14 cellular contexts compared by ENCODE assay signal in the genomic region with DNA sequence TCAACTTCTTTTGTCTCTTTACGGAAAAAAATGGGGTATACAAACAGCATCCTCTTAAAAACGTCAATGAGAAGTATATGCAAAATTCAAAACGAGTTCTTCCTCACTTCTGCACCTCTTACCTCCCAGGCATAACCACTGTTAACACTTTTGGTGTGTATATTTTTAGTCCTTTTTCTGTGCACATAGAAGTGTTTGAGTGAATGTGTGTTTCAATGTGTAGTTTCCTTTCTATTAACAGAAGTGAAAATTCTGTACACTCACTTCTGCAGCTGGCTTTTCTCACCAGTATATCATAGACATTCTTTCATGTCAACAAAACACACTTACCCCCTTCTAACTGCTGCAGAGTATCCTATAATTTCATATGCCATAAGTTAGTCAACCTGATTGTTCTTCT. TPM values are rescaled to one million over a fixed set of nuclear protein-coding genes. Genes with fewer than 3 reads are reported as not detected.
DNase-seq lines count a peak whose midpoint lies in the region; ATAC-seq and TF ChIP-seq lines count a peak whose summit lies in the region.
"Had no signal": no experiment of that assay in that cellular context is flagged by ENCODE, and none has a peak within 500 bp of the region (broad histone marks: within the 10 kb centered on the region; RNA-seq: fewer than 3 reads in every experiment).

No MANE protein-coding gene starts in this region.

- no peak overlapping the region for H3K4me3 Mint-ChIP-seq in Calu3 (ENCODE audit: low read depth, unreplicated experiment)

- no peak overlapping the region for H3K4me3 ChIP-seq in SU-DHL-6 (ENCODE audit: insufficient read depth, low read length, poor library complexity, severe bottlenecking)
- H3K4me3 ChIP-seq in PC-3 (ENCODE audit: low read length) = no peak overlapping the region
- H3K4me3 ChIP-seq: lower lobe of right lung had no signal

- H4K20me1 ChIP-seq in SU-DHL-6 (ENCODE audit: low read depth, low read length) (no peaks in the 10 kb centered on the region), PC-3 (ENCODE audit: low read length) (no peaks in the 10 kb centered on the region)

- peaks cover 30% of the 10 kb centered on the region for H3K79me2 ChIP-seq in SU-DHL-6 (ENCODE audit: insufficient read depth, low read length)
- peaks cover 24% of the 10 kb centered on the region for H3K79me2 ChIP-seq in PC-3 (ENCODE audit: low read length)

- no peaks in the 10 kb centered on the region for H3K9me3 ChIP-seq in SU-DHL-6 (ENCODE audit: insufficient read depth, low read length)
- H3K9me3 ChIP-seq in PC-3 (ENCODE audit: low read length) = no peaks in the 10 kb centered on the region
- H3K9me3 ChIP-seq: lower lobe of right lung had no signal

- H3K4me2 ChIP-seq in SU-DHL-6 (ENCODE audit: low read depth, low read length, poor library complexity, severe bottlenecking) = peak overlapping the region; percentile 21
- H3K4me2 ChIP-seq in PC-3 (ENCODE audit: low read length) = no peak overlapping the region

- TF ChIP-seq CTCF in SU-DHL-6 (IDR thresholded peaks at IDR 0.05; ENCODE audit: insufficient read depth, low read length, poor library complexity, severe bottlenecking) = no peak
- no peak for TF ChIP-seq CTCF in PC-3 (conservative IDR thresholded peaks at IDR 0.05; ENCODE audit: low read depth, low read length)
- TF ChIP-seq CTCF in Calu3 (IDR thresholded peaks at IDR 0.05; ENCODE audit: unreplicated experiment) = no peak

- peak overlapping the region; percentile 60 for H3K27ac ChIP-seq in SU-DHL-6 (ENCODE audit: low read depth, low read length)
- H3K27ac ChIP-seq in PC-3 (ENCODE audit: low read length) = no peak overlapping the region
- H3K27ac ChIP-seq: lower lobe of right lung had no signal

- H3K9me2 ChIP-seq in SU-DHL-6 (replicated peaks; ENCODE audit: insufficient read depth, low read length) (no peaks in the 10 kb centered on the region), PC-3 (replicated peaks; ENCODE audit: low read length) (no peaks in the 10 kb centered on the region)

- ATAC-seq in GM18858 (IDR thresholded peaks at IDR 0.05; ENCODE audit: unreplicated experiment) (peak; percentile 76), GM21447 (IDR thresholded peaks at IDR 0.05; ENCODE audit: unreplicated experiment) (peak; percentile 61), HG03064 (IDR thresholded peaks at IDR 0.05; ENCODE audit: low read depth, unreplicated experiment) (peak; percentile 48), PC-3 (no peak)
- ATAC-seq: lower lobe of right lung had no signal

- H3K36me3 Mint-ChIP-seq in Calu3 (ENCODE audit: insufficient read depth, unreplicated experiment) = peaks cover 13% of the 10 kb centered on the region

- H3K36me3 ChIP-seq in SU-DHL-6 (ENCODE audit: low read length) = peaks cover 17% of the 10 kb centered on the region
- peaks cover 10% of the 10 kb centered on the region; the same call in 1 of the 2 replicates for H3K36me3 ChIP-seq in PC-3 (ENCODE audit: low read depth, low read length)

- H3K4me1 Mint-ChIP-seq in Calu3 (ENCODE audit: low read depth, unreplicated experiment) = peaks cover 8% of the 10 kb centered on the region

- POLR2A ChIA-PET in PC-3 (lab: Charles Lee; ENCODE audit: unreplicated experiment) = no interaction called here

- H3K4me1 ChIP-seq in PC-3 (ENCODE audit: insufficient read depth, low read length) = peaks cover 10% of the 10 kb centered on the region; the same call in 1 of the 2 replicates

- DNase-seq in PC-3 (no peak), HCEC 1CT (no peak), NCI-H1092 (lab: John Stamatoyannopoulos, UW) (no peak), Calu3 (no peak)
- DNase-seq: amniotic stem cell; CD8-positive, alpha-beta memory T cell; lower lobe of right lung; NCI-H1694 treated with DMSO at 0.1 percent for 48 hours; stimulated activated CD4-positive, alpha-beta T cell treated with anti-CD3 and anti-CD28 coated beads, Interleukin-2, amount 100 ng/mL, for 24 hours; T-helper 2 cell had no signal

- H3K27ac Mint-ChIP-seq in Calu3 (ENCODE audit: unreplicated experiment) = no peak overlapping the region

- H2AFZ ChIP-seq in SU-DHL-6 (ENCODE audit: low read depth, low read length, severe bottlenecking) = no peak overlapping the region
- H2AFZ ChIP-seq in PC-3 (ENCODE audit: low read length) = no peak overlapping the region

- peaks cover 29% of the 10 kb centered on the region for H3F3A ChIP-seq in SU-DHL-6 (ENCODE audit: insufficient read depth)
- no peaks in the 10 kb centered on the region for H3F3A ChIP-seq in PC-3 (ENCODE audit: low read length, unreplicated experiment)

- BruUV-seq in PC-3 (replicated peaks; lab: Mats Ljungman, UMichigan) = no TSS peak
- BruUV-seq in Calu3 (replicated peaks; lab: Mats Ljungman, UMichigan) = no TSS peak

- CTCF ChIA-PET in PC-3 (lab: Charles Lee) (no interaction called here), Calu3 (lab: Charles Lee) (no interaction called here)

- H3K27me3 Mint-ChIP-seq in Calu3 (ENCODE audit: unreplicated experiment) = no peaks in the 10 kb centered on the region
- H3K27me3 Mint-ChIP-seq: CD8-positive, alpha-beta memory T cell had no signal

- H3K9ac ChIP-seq in SU-DHL-6 (ENCODE audit: low read length) = no peak overlapping the region
- no peak overlapping the region for H3K9ac ChIP-seq in PC-3 (ENCODE audit: low read length)

- intact Hi-C loops in PC-3 (cut with micrococcal nuclease) = no loop called here
- intact Hi-C loops in Calu3 (cut with micrococcal nuclease; ENCODE audit: unreplicated experiment) = no loop called here

- H3K9me3 Mint-ChIP-seq in Calu3 (ENCODE audit: low read depth, unreplicated experiment) = no peaks in the 10 kb centered on the region
- H3K9me3 Mint-ChIP-seq: CD8-positive, alpha-beta memory T cell had no signal

- no peaks in the 10 kb centered on the region for H3K27me3 ChIP-seq in SU-DHL-6 (ENCODE audit: low read length)
- no peaks in the 10 kb centered on the region for H3K27me3 ChIP-seq in PC-3 (ENCODE audit: low read length)

RNA-seq across cellular contexts. Expression of gene UBR7, which starts 5.4 kb away (rescaled TPM):
- 61.1 and 61.3 TPM in 2 replicates for total RNA-seq in PC-3 (2014; rRNA removed)
- total RNA-seq in Calu3 (2022) = 16.3 and 20.3 TPM in 2 replicates

RNA-seq across cellular contexts. Expression of gene GON7, which starts 5.6 kb away (rescaled TPM):
- 33.5 and 45.4 TPM in 2 replicates for total RNA-seq in PC-3 (2014; rRNA removed)
- 13.3 and 13.5 TPM in 2 replicates for total RNA-seq in Calu3 (2022)

RNA-seq across cellular contexts. Expression of gene LYSET, which starts 27.3 kb away (rescaled TPM):
- 6.9 and 11.5 TPM in 2 replicates for total RNA-seq in PC-3 (2014; rRNA removed)
- 21.3 and 22.7 TPM in 2 replicates for total RNA-seq in Calu3 (2022)

RNA-seq across cellular contexts. Expression of gene MOAP1, which starts 27.7 kb away (rescaled TPM):
- total RNA-seq in PC-3 (2014; rRNA removed) (10.3 and 15.6 TPM in 2 replicates), Calu3 (2022) (20.0 and 23.4 TPM in 2 replicates)
